ENCODE assay signal across 14 cellular contexts in the genomic region with DNA sequence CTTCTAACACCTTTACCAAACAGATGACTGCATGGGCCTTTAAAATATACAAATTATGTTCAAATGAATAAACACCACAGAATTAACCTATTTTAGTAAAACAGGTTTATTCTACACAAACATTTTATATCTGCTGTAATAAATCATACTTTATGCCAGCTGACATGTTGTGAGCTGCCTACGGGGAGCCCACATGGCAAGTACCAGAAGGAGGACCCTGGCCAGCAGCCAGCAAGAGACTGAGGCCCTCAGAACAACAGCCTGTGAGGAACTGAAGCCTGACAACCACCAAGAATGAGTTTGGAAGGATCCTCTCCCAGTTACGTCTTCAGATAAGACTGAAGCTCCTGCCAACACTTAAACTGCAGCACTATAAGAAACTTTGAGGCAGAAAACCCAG.
A peak's percentile ranks its signal among the peaks of the same experiment; 100 is the strongest.
DNase-seq lines count a peak whose midpoint lies in the region; ATAC-seq and TF ChIP-seq lines count a peak whose summit lies in the region.
"Had no signal": no experiment of that assay in that cellular context is flagged by ENCODE, and none has a peak within 500 bp of the region (broad histone marks: within the 10 kb centered on the region; RNA-seq: fewer than 3 reads in every experiment).

No MANE protein-coding gene starts in this region.

- CTCF ChIA-PET in CD4-positive, alpha-beta T cell (lab: Charles Lee): no interaction called here

- POLR2A ChIA-PET in CD4-positive, alpha-beta T cell (lab: Charles Lee): no interaction called here

- DNase-seq in DMS79 (lab: John Stamatoyannopoulos, UW): peak; percentile 55
- peak; percentile 91 for DNase-seq in NCI-H2171 treated with DMSO at 0.1 percent for 48 hours (lab: John Stamatoyannopoulos, UW)
- DNase-seq in cerebellar nuclear complex (lab: John Stamatoyannopoulos, UW): peak; percentile 4 to 23
- DNase-seq in OCI-M2 (lab: John Stamatoyannopoulos, UW; ENCODE audit: unreplicated experiment): no peak
- DNase-seq in CD4-positive, alpha-beta T cell: no peak
- DNase-seq: CD8-positive, alpha-beta T cell; retina; stimulated activated CD8-positive, alpha-beta memory T cell treated with anti-CD3 and anti-CD28 coated beads, Interleukin-4, amount 100 ng/mL, for 48 hours had no signal

- no peak for ATAC-seq in stimulated activated memory B cell treated with anti-CD40 and anti-IgM and Interleukin-4, amounts not matched to agents 10 μg/mL and 1 μg/mL and 100 μg/mL, for 72 hours
- ATAC-seq in GM21360 (IDR thresholded peaks at IDR 0.05; ENCODE audit: unreplicated experiment): no peak
- ATAC-seq in CD4-positive, alpha-beta T cell (ENCODE audit: poor library complexity): no peak
- ATAC-seq: activated T-helper 17 cell treated with anti-CD3 and anti-CD28 coated beads, Interleukin-2, amount 50 U/mL, for 72 hours; CD8-positive, alpha-beta T cell; left lung had no signal

- no peaks in the 10 kb centered on the region for H3K9me3 ChIP-seq in CD4-positive, alpha-beta T cell (ENCODE audit: control insufficient read depth, low read length)
- H3K9me3 ChIP-seq: left lung had no signal

- no peaks in the 10 kb centered on the region for H3K36me3 Mint-ChIP-seq in nephron (ENCODE audit: low read depth)
- H3K36me3 Mint-ChIP-seq in stimulated activated memory B cell treated with anti-CD40 and anti-IgM and Interleukin-4, amounts not matched to agents 10 μg/mL and 1 μg/mL and 100 μg/mL, for 72 hours: no peaks in the 10 kb centered on the region
- H3K36me3 Mint-ChIP-seq in CD4-positive, alpha-beta T cell (ENCODE audit: low read depth): no peaks in the 10 kb centered on the region
- H3K36me3 Mint-ChIP-seq: CD8-positive, alpha-beta T cell had no signal

- H3K27me3 Mint-ChIP-seq in nephron (ENCODE audit: low read depth): no peaks in the 10 kb centered on the region
- no peaks in the 10 kb centered on the region for H3K27me3 Mint-ChIP-seq in stimulated activated memory B cell treated with anti-CD40 and anti-IgM and Interleukin-4, amounts not matched to agents 10 μg/mL and 1 μg/mL and 100 μg/mL, for 72 hours
- no peaks in the 10 kb centered on the region for H3K27me3 Mint-ChIP-seq in CD4-positive, alpha-beta T cell
- H3K27me3 Mint-ChIP-seq: activated T-helper 17 cell treated with anti-CD3 and anti-CD28 coated beads, Interleukin-2, amount 50 U/mL, for 72 hours had no signal

- peak overlapping the region in 1 of 3 experiments; percentile 18 for H3K4me3 Mint-ChIP-seq in nephron
- no peak overlapping the region for H3K4me3 Mint-ChIP-seq in stimulated activated memory B cell treated with anti-CD40 and anti-IgM and Interleukin-4, amounts not matched to agents 10 μg/mL and 1 μg/mL and 100 μg/mL, for 72 hours
- no peak overlapping the region for H3K4me3 Mint-ChIP-seq in CD4-positive, alpha-beta T cell
- H3K4me3 Mint-ChIP-seq: activated T-helper 17 cell treated with anti-CD3 and anti-CD28 coated beads, Interleukin-2, amount 50 U/mL, for 72 hours; CD8-positive, alpha-beta T cell had no signal

- no peak overlapping the region for H3K27ac ChIP-seq in CD4-positive, alpha-beta T cell (ENCODE audit: low read depth, low read length)
- H3K27ac ChIP-seq: epithelial cell of prostate, left lung had no signal

- no peaks in the 10 kb centered on the region for H3K9me3 Mint-ChIP-seq in nephron
- peaks cover 7% of the 10 kb centered on the region for H3K9me3 Mint-ChIP-seq in stimulated activated memory B cell treated with anti-CD40 and anti-IgM and Interleukin-4, amounts not matched to agents 10 μg/mL and 1 μg/mL and 100 μg/mL, for 72 hours
- peaks cover 2% of the 10 kb centered on the region for H3K9me3 Mint-ChIP-seq in CD4-positive, alpha-beta T cell
- H3K9me3 Mint-ChIP-seq: CD8-positive, alpha-beta T cell had no signal

- TF ChIP-seq CTCF in nephron (IDR thresholded peaks at IDR 0.05; ENCODE audit: unreplicated experiment in 3 of 3): no peak
- no peak for TF ChIP-seq CTCF in CD4-positive, alpha-beta T cell (IDR thresholded peaks at IDR 0.05)

- H3K27me3 ChIP-seq in CD4-positive, alpha-beta T cell (ENCODE audit: control insufficient read depth, insufficient read depth, low read length): no peaks in the 10 kb centered on the region
- H3K27me3 ChIP-seq: left lung had no signal

- intact Hi-C loops in CD4-positive, alpha-beta T cell (cut with DNase I, micrococcal nuclease): no loop called here

- peaks cover 46% of the 10 kb centered on the region for H3K4me1 Mint-ChIP-seq in nephron
- H3K4me1 Mint-ChIP-seq in stimulated activated memory B cell treated with anti-CD40 and anti-IgM and Interleukin-4, amounts not matched to agents 10 μg/mL and 1 μg/mL and 100 μg/mL, for 72 hours: no peaks in the 10 kb centered on the region
- no peaks in the 10 kb centered on the region for H3K4me1 Mint-ChIP-seq in CD4-positive, alpha-beta T cell (ENCODE audit: low read depth)
- H3K4me1 Mint-ChIP-seq: activated T-helper 17 cell treated with anti-CD3 and anti-CD28 coated beads, Interleukin-2, amount 50 U/mL, for 72 hours had no signal

- peak overlapping the region; percentile 60 to 85 (median 81) for H3K27ac Mint-ChIP-seq in nephron
- no peak overlapping the region for H3K27ac Mint-ChIP-seq in stimulated activated memory B cell treated with anti-CD40 and anti-IgM and Interleukin-4, amounts not matched to agents 10 μg/mL and 1 μg/mL and 100 μg/mL, for 72 hours
- H3K27ac Mint-ChIP-seq in CD4-positive, alpha-beta T cell: no peak overlapping the region
- H3K27ac Mint-ChIP-seq: activated T-helper 17 cell treated with anti-CD3 and anti-CD28 coated beads, Interleukin-2, amount 50 U/mL, for 72 hours; CD8-positive, alpha-beta T cell had no signal

Comparison
In these comparisons a context has a peak if more than half of its experiments do, and no peak if none do; other contexts are left out.
1. DNase-seq: peak in DMS79 (single experiment), NCI-H2171 treated with DMSO at 0.1 percent for 48 hours (single experiment) and cerebellar nuclear complex (2 of 2); none in OCI-M2 (single experiment) and CD4-positive, alpha-beta T cell (0 of 10).
2. H3K27ac Mint-ChIP-seq: peak in nephron (3 of 3); none in stimulated activated memory B cell treated with anti-CD40 and anti-IgM and Interleukin-4, amounts not matched to agents 10 μg/mL and 1 μg/mL and 100 μg/mL, for 72 hours (single experiment) and CD4-positive, alpha-beta T cell (single experiment).